ENCODE assay signal across 9 cellular contexts in the genomic region with DNA sequence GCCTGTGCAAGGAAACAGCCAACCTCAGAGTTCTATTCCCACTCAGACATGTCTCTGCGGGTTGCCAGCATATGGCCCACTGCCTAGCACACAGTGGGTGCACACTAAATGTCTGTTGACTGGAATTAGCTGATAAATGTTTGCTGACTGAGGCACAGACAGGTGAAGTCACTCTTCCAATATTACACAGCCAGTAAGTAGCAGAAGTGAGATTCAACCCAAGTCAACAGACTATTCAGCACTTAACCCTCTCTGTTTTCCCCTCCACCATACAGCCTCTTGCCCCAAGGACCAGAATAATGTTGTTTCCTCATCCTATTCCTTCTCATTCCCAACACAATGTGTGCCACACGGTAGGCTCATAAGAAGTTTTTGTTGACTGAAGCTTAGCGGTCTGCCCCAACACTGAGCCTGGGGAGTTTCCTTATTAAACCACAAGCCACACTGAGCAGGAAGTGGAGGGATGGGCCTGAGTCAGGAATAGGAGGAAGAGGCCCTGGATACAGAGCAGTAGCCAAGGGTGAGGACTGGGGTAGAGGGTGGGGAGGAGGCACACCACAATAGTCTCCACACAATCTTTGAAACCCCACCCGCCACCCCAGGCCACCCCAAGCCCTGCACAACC. TPM values are rescaled to one million over a fixed set of nuclear protein-coding genes. Genes with fewer than 3 reads are reported as not detected.
DNase-seq lines count a peak whose midpoint lies in the region; ATAC-seq and TF ChIP-seq lines count a peak whose summit lies in the region.
"Had no signal": no experiment of that assay in that cellular context is flagged by ENCODE, and none has a peak within 500 bp of the region (broad histone marks: within the 10 kb centered on the region; RNA-seq: fewer than 3 reads in every experiment).

No MANE protein-coding gene starts in this region.

- no peaks in the 10 kb centered on the region for H3K9me3 Mint-ChIP-seq in CD8-positive, alpha-beta T cell
- no peaks in the 10 kb centered on the region for H3K9me3 Mint-ChIP-seq in activated CD4-positive, alpha-beta memory T cell treated with anti-CD3 and anti-CD28 coated beads, Interleukin-2, amount 10 ng/mL, durations not matched to agents 7 days and 5 days

- no peaks in the 10 kb centered on the region for H4K20me1 ChIP-seq in smooth muscle cell (ENCODE audit: low read depth)

- POLR2A ChIA-PET in CD8-positive, alpha-beta T cell (lab: Charles Lee), result interaction anchor here (0.6 to 1.9 kb wide), 8 partner anchors 9 to 31 kb away, joined by 3 to 7 read pairs (median 4); a partner anchor contains a TSS
- POLR2A ChIA-PET in activated CD4-positive, alpha-beta memory T cell treated with anti-CD3 and anti-CD28 coated beads, Interleukin-2, amount 10 ng/mL, durations not matched to agents 7 days and 5 days (lab: Charles Lee), result interaction anchor here (0.8 to 6.7 kb wide), 10 partner anchors 9 to 77 kb away, joined by 3 to 52 read pairs (median 4); a partner anchor contains a TSS

- H3K4me3 ChIP-seq in CD8-positive, alpha-beta T cell (ENCODE audit: low read depth, low read length), result peak overlapping the region; percentile 28
- H3K4me3 ChIP-seq in lower lobe of right lung, result no peak overlapping the region
- H3K4me3 ChIP-seq in BE2C (ENCODE audit: low read depth, low read length), result no peak overlapping the region
- H3K4me3 ChIP-seq in smooth muscle cell, result no peak overlapping the region
- H3K4me3 ChIP-seq: ovary had no signal

- peak; percentile 53 for ATAC-seq in CD8-positive, alpha-beta T cell
- ATAC-seq in lower lobe of right lung, result peak; percentile 73 to 84
- ATAC-seq in GM18502 (IDR thresholded peaks at IDR 0.05; ENCODE audit: poor library complexity, unreplicated experiment), result no peak

- H3K27ac ChIP-seq in CD8-positive, alpha-beta T cell (ENCODE audit: low read depth, low read length), result no peak overlapping the region
- H3K27ac ChIP-seq in lower lobe of right lung (peak overlapping the region; percentile 41), smooth muscle cell (ENCODE audit: low read depth) (no peak overlapping the region)
- H3K27ac ChIP-seq: ovary had no signal

- H3K9me3 ChIP-seq in CD8-positive, alpha-beta T cell (ENCODE audit: low read length), result no peaks in the 10 kb centered on the region
- no peaks in the 10 kb centered on the region for H3K9me3 ChIP-seq in lower lobe of right lung
- no peaks in the 10 kb centered on the region for H3K9me3 ChIP-seq in BE2C
- H3K9me3 ChIP-seq in smooth muscle cell (replicated peaks; ENCODE audit: low read depth), result no peaks in the 10 kb centered on the region
- H3K9me3 ChIP-seq: ovary had no signal

- no peak for TF ChIP-seq CTCF in CD8-positive, alpha-beta T cell (IDR thresholded peaks at IDR 0.05)
- TF ChIP-seq CTCF in lower lobe of right lung (IDR thresholded peaks at IDR 0.05), result no peak
- TF ChIP-seq CTCF in BE2C (IDR thresholded peaks at IDR 0.05; ENCODE audit: low read depth, low read length), result no peak
- no peak for TF ChIP-seq CTCF in smooth muscle cell (IDR thresholded peaks at IDR 0.05; ENCODE audit: borderline replicate concordance, insufficient read depth, poor library complexity, severe bottlenecking)

- H3K36me3 Mint-ChIP-seq in CD8-positive, alpha-beta T cell, result no peaks in the 10 kb centered on the region
- H3K36me3 Mint-ChIP-seq in activated CD4-positive, alpha-beta memory T cell treated with anti-CD3 and anti-CD28 coated beads, Interleukin-2, amount 10 ng/mL, durations not matched to agents 7 days and 5 days (ENCODE audit: low read depth), result peaks cover 12% of the 10 kb centered on the region

- peaks cover 52% of the 10 kb centered on the region for H3K4me1 ChIP-seq in CD8-positive, alpha-beta T cell (ENCODE audit: insufficient read depth, low read length)
- peaks cover 42% of the 10 kb centered on the region for H3K4me1 ChIP-seq in lower lobe of right lung
- H3K4me1 ChIP-seq in BE2C, result no peaks in the 10 kb centered on the region
- H3K4me1 ChIP-seq in smooth muscle cell (ENCODE audit: low read depth), result no peaks in the 10 kb centered on the region

- CTCF ChIA-PET in CD8-positive, alpha-beta T cell (lab: Charles Lee), result interaction anchor here (0.8 to 2.8 kb wide), 4 partner anchors 18 to 83 kb away, joined by 3 to 9 read pairs (median 5); no protein-coding TSS in a partner anchor
- CTCF ChIA-PET in activated CD4-positive, alpha-beta memory T cell treated with anti-CD3 and anti-CD28 coated beads, Interleukin-2, amount 10 ng/mL, durations not matched to agents 7 days and 5 days (lab: Charles Lee), result interaction anchor here (0.5 to 3.2 kb wide), 6 partner anchors 16 to 946 kb away, joined by 3 to 10 read pairs (median 3); a partner anchor contains a TSS

- no peaks in the 10 kb centered on the region for H3K27me3 Mint-ChIP-seq in CD8-positive, alpha-beta T cell (ENCODE audit: low read depth)
- no peaks in the 10 kb centered on the region for H3K27me3 Mint-ChIP-seq in activated CD4-positive, alpha-beta memory T cell treated with anti-CD3 and anti-CD28 coated beads, Interleukin-2, amount 10 ng/mL, durations not matched to agents 7 days and 5 days

- WGBS in smooth muscle cell (ENCODE audit: low lambda C conversion rate), result 73% methylated on average over 4 of the region's 4 CpGs

- no peaks in the 10 kb centered on the region for H3K27me3 ChIP-seq in CD8-positive, alpha-beta T cell (ENCODE audit: insufficient read depth, low read length)
- H3K27me3 ChIP-seq in lower lobe of right lung (ENCODE audit: low read depth), result no peaks in the 10 kb centered on the region
- peaks cover 6% of the 10 kb centered on the region for H3K27me3 ChIP-seq in BE2C
- H3K27me3 ChIP-seq in smooth muscle cell (ENCODE audit: low read depth), result no peaks in the 10 kb centered on the region
- H3K27me3 ChIP-seq: ovary had no signal

- H3K36me3 ChIP-seq in CD8-positive, alpha-beta T cell (ENCODE audit: insufficient read depth, low read length), result no peaks in the 10 kb centered on the region
- H3K36me3 ChIP-seq in lower lobe of right lung (no peaks in the 10 kb centered on the region), BE2C (no peaks in the 10 kb centered on the region), smooth muscle cell (ENCODE audit: low read depth) (no peaks in the 10 kb centered on the region)
- H3K36me3 ChIP-seq: ovary had no signal

- peaks cover 61% of the 10 kb centered on the region for H3K4me1 Mint-ChIP-seq in CD8-positive, alpha-beta T cell (ENCODE audit: low read depth)
- peaks cover 62% of the 10 kb centered on the region for H3K4me1 Mint-ChIP-seq in activated CD4-positive, alpha-beta memory T cell treated with anti-CD3 and anti-CD28 coated beads, Interleukin-2, amount 10 ng/mL, durations not matched to agents 7 days and 5 days

- intact Hi-C loops in CD8-positive, alpha-beta T cell (cut with DNase I, micrococcal nuclease), result no loop called here
- intact Hi-C loops in lower lobe of right lung (cut with DNase I), result no loop called here

- H3K9ac ChIP-seq in smooth muscle cell (ENCODE audit: low read depth), result no peak overlapping the region

- H2AFZ ChIP-seq in smooth muscle cell (ENCODE audit: low read depth), result no peak overlapping the region

- H3F3A ChIP-seq in smooth muscle cell (ENCODE audit: low read depth), result no peaks in the 10 kb centered on the region

- peak overlapping the region; percentile 67 for H3K27ac Mint-ChIP-seq in CD8-positive, alpha-beta T cell
- peak overlapping the region; percentile 70 for H3K27ac Mint-ChIP-seq in activated CD4-positive, alpha-beta memory T cell treated with anti-CD3 and anti-CD28 coated beads, Interleukin-2, amount 10 ng/mL, durations not matched to agents 7 days and 5 days

- H3K79me2 ChIP-seq in smooth muscle cell (ENCODE audit: low read depth), result no peaks in the 10 kb centered on the region

- H3K4me2 ChIP-seq in smooth muscle cell, result no peak overlapping the region

- DNase-seq in CD8-positive, alpha-beta T cell, result no peak
- DNase-seq in HT-29 (ENCODE audit: low spot score) (peak; percentile 67), lower lobe of right lung (no peak), BE2C (no peak), anterior cingulate cortex (lab: John Stamatoyannopoulos, UW) (no peak), smooth muscle cell (lab: John Stamatoyannopoulos, UW; ENCODE audit: unreplicated experiment) (no peak)
- peak; percentile 58 for DNase-seq in activated CD4-positive, alpha-beta memory T cell treated with anti-CD3 and anti-CD28 coated beads, Interleukin-2, amount 10 ng/mL, durations not matched to agents 7 days and 5 days
- DNase-seq: ovary had no signal

- peak overlapping the region; percentile 35 for H3K4me3 Mint-ChIP-seq in CD8-positive, alpha-beta T cell
- peak overlapping the region; percentile 29 for H3K4me3 Mint-ChIP-seq in activated CD4-positive, alpha-beta memory T cell treated with anti-CD3 and anti-CD28 coated beads, Interleukin-2, amount 10 ng/mL, durations not matched to agents 7 days and 5 days

RNA-seq across cellular contexts. Expression of a gene that starts 15.7 kb away (rescaled TPM):
- 100 to 1,000 TPM; 295 to 299 TPM for total RNA-seq in CD8-positive, alpha-beta T cell
- 0.21 TPM in 1 of 2 replicates, not detected in the other for total RNA-seq in HT-29 (2014; rRNA removed; shearing (Covaris generic))
- total RNA-seq in activated CD4-positive, alpha-beta memory T cell treated with anti-CD3 and anti-CD28 coated beads, Interleukin-2, amount 10 ng/mL, durations not matched to agents 7 days and 5 days, result 100 to 1,000 TPM; 286 to 291 TPM
- total RNA-seq in lower lobe of right lung (37.7 TPM), smooth muscle cell (0.09 and 0.18 TPM in 2 replicates)
- 0.32 TPM for polyA plus RNA-seq in BE2C (2012; ENCODE audit: insufficient read depth, insufficient read length, low read depth)
- polyA plus RNA-seq in smooth muscle cell, result 0.07 and 0.27 TPM in 2 replicates

RNA-seq across cellular contexts. Expression of a gene that starts 41.3 kb away (rescaled TPM):
- total RNA-seq in CD8-positive, alpha-beta T cell, result 1 to 10 TPM; 1.7 TPM
- total RNA-seq in HT-29 (2014; rRNA removed; shearing (Covaris generic)), result 2.8 and 3.1 TPM in 2 replicates
- total RNA-seq in activated CD4-positive, alpha-beta memory T cell treated with anti-CD3 and anti-CD28 coated beads, Interleukin-2, amount 10 ng/mL, durations not matched to agents 7 days and 5 days, result 1 to 10 TPM; 1.9 to 2.2 TPM
- total RNA-seq in lower lobe of right lung (7.0 TPM), smooth muscle cell (0.90 and 1.3 TPM in 2 replicates)
- polyA plus RNA-seq in BE2C (2012; ENCODE audit: insufficient read depth, insufficient read length, low read depth), result not detected
- polyA plus RNA-seq in smooth muscle cell, result 0.73 TPM in 1 of 2 replicates, not detected in the other

Comparison
In these comparisons a context has a peak if more than half of its experiments do, and no peak if none do; other contexts are left out.
1. DNase-seq: peak in HT-29 (single experiment) and activated CD4-positive, alpha-beta memory T cell treated with anti-CD3 and anti-CD28 coated beads, Interleukin-2, amount 10 ng/mL, durations not matched to agents 7 days and 5 days (single experiment); none in CD8-positive, alpha-beta T cell (0 of 7), lower lobe of right lung (single experiment), BE2C (single experiment), anterior cingulate cortex (0 of 58) and smooth muscle cell (single experiment).
2. RNA of a gene that starts 15.7 kb away (total RNA-seq): 295 to 299 TPM in CD8-positive, alpha-beta T cell, 286 to 291 TPM in activated CD4-positive, alpha-beta memory T cell treated with anti-CD3 and anti-CD28 coated beads, Interleukin-2, amount 10 ng/mL, durations not matched to agents 7 days and 5 days and 37.7 TPM in lower lobe of right lung (single experiment); 0.09 to 0.18 TPM in smooth muscle cell and 0.21 TPM in HT-29; every median in the first group is over 10 times any median in the second.